28 cellular contexts compared by ENCODE assay signal in genomic region chr3:176075491-176075890, GRCh38.
"Had no signal": no experiment of that assay in that cellular context is flagged by ENCODE, and none has a peak within 500 bp of the region (broad histone marks: within the 10 kb centered on the region; RNA-seq: fewer than 3 reads in every experiment).

No MANE protein-coding gene starts in this region.

- H3K36me3 Mint-ChIP-seq: memory B cell; mesothelial cell of epicardium; naive B cell; natural killer cell treated with Interleukin-12 subunit alpha and Interleukin-12 subunit beta and Interleukin-15 and Interleukin-18, amount 100 ng/mL, for 72 hours had no signal

- ATAC-seq: foreskin keratinocyte; gastroesophageal sphincter; heart left ventricle; left lobe of liver; mucosa of descending colon; natural killer cell treated with Interleukin-12 subunit alpha and Interleukin-12 subunit beta and Interleukin-15 and Interleukin-18, amount 100 ng/mL, for 72 hours; right lobe of liver; stimulated activated naive CD8-positive, alpha-beta T cell treated with anti-CD3 and anti-CD28 coated beads, Interleukin-15, amount 100 ng/mL, for 72 hours had no signal

- H3K4me1 Mint-ChIP-seq: memory B cell; naive B cell; neural crest cell; stimulated activated naive CD8-positive, alpha-beta T cell treated with anti-CD3 and anti-CD28 coated beads, Interleukin-15, amount 100 ng/mL, for 72 hours had no signal

- H3K27ac Mint-ChIP-seq: dendritic cell treated with granulocyte-macrophage colony-stimulating factor and Interleukin-4, amounts not matched to agents 40 ng/mL and 50 ng/mL, for 4 days; memory B cell; mesothelial cell of epicardium; naive B cell; natural killer cell treated with Interleukin-12 subunit alpha and Interleukin-12 subunit beta and Interleukin-15 and Interleukin-18, amount 100 ng/mL, for 72 hours; progenitor cell of endocrine pancreas; stimulated activated naive CD8-positive, alpha-beta T cell treated with anti-CD3 and anti-CD28 coated beads, Interleukin-15, amount 100 ng/mL, for 72 hours had no signal

- H3K4me3 ChIP-seq: esophagus muscularis mucosa, gastroesophageal sphincter, heart left ventricle, hepatocyte, lung, mucosa of descending colon, right lobe of liver, smooth muscle cell, suprapubic skin, transverse colon, vagina had no signal

- H3K4me3 Mint-ChIP-seq: dendritic cell treated with granulocyte-macrophage colony-stimulating factor and Interleukin-4, amounts not matched to agents 40 ng/mL and 50 ng/mL, for 4 days; memory B cell; mesothelial cell of epicardium; naive B cell; natural killer cell treated with Interleukin-12 subunit alpha and Interleukin-12 subunit beta and Interleukin-15 and Interleukin-18, amount 100 ng/mL, for 72 hours; neural crest cell; stimulated activated naive CD8-positive, alpha-beta T cell treated with anti-CD3 and anti-CD28 coated beads, Interleukin-15, amount 100 ng/mL, for 72 hours had no signal

- DNase-seq: effector memory CD4-positive, alpha-beta T cell; foreskin keratinocyte; heart left ventricle; kidney; mucosa of descending colon; naive B cell; right lobe of liver; stimulated activated CD4-positive, alpha-beta T cell treated with anti-CD3 and anti-CD28 coated beads, Interleukin-12 subunit alpha, Interleukin-12 subunit beta, amount 100 ng/mL, for 4 hours; stimulated activated CD4-positive, alpha-beta T cell treated with anti-CD3 and anti-CD28 coated beads, Interleukin-1b, Interleukin-23, amount 100 ng/mL, for 48 hours; stimulated activated CD4-positive, alpha-beta T cell treated with anti-CD3 and anti-CD28 coated beads, Interleukin-4, amount 100 ng/mL, for 1 hour; stimulated activated CD8-positive, alpha-beta memory T cell treated with anti-CD3 and anti-CD28 coated beads, Interleukin-4, amount 100 ng/mL, for 48 hours; stimulated activated naive CD4-positive, alpha-beta T cell; stimulated activated naive CD8-positive, alpha-beta T cell treated with anti-CD3 and anti-CD28 coated beads, Interleukin-15, amount 100 ng/mL, for 72 hours; transverse colon had no signal

- H3K27me3 Mint-ChIP-seq: dendritic cell treated with granulocyte-macrophage colony-stimulating factor and Interleukin-4, amounts not matched to agents 40 ng/mL and 50 ng/mL, for 4 days; memory B cell; naive B cell; natural killer cell treated with Interleukin-12 subunit alpha and Interleukin-12 subunit beta and Interleukin-15 and Interleukin-18, amount 100 ng/mL, for 72 hours; progenitor cell of endocrine pancreas; stimulated activated naive CD8-positive, alpha-beta T cell treated with anti-CD3 and anti-CD28 coated beads, Interleukin-15, amount 100 ng/mL, for 72 hours had no signal
